In genomic region chr5:41815261-41815660, GRCh38 we compare ENCODE assay signal across 23 cellular contexts.
"Had no signal": no experiment of that assay in that cellular context is flagged by ENCODE, and none has a peak within 500 bp of the region (broad histone marks: within the 10 kb centered on the region; RNA-seq: fewer than 3 reads in every experiment).

No MANE protein-coding gene starts in this region.

- H3K4me3 ChIP-seq: coronary artery, heart left ventricle, lung, mucosa of descending colon, neural progenitor cell, psoas muscle, right lobe of liver, spleen, transverse colon had no signal

- H3K4me1 ChIP-seq: psoas muscle, right lobe of liver had no signal

- H3K4me2 ChIP-seq: neural progenitor cell had no signal

- H3K9ac ChIP-seq: neural progenitor cell had no signal

- H3K9me3 ChIP-seq: heart left ventricle, mucosa of descending colon, psoas muscle, right lobe of liver, spleen, transverse colon had no signal

- DNase-seq: cerebellar nuclear complex; effector CD8-positive, alpha-beta T cell; foreskin melanocyte; heart left ventricle; hippocampal formation; left colon; left ventricle myocardium superior; mucosa of descending colon; occipital lobe; psoas muscle; retina; right lobe of liver; spleen; stimulated activated CD4-positive, alpha-beta T cell treated with anti-CD3 and anti-CD28 coated beads, Interleukin-15, amount 100 ng/mL, for 24 hours; stimulated activated CD4-positive, alpha-beta T cell treated with anti-CD3 and anti-CD28 coated beads, Interleukin-1b, Interleukin-23, amount 100 ng/mL, for 48 hours; stimulated activated CD4-positive, alpha-beta T cell treated with anti-CD3 and anti-CD28 coated beads, Interleukin-4, amount 100 ng/mL, for 24 hours; transverse colon had no signal

- ATAC-seq: heart left ventricle; left colon; left ventricle myocardium superior; mucosa of descending colon; natural killer cell treated with Interleukin-12 subunit alpha and Interleukin-12 subunit beta and Interleukin-15 and Interleukin-18, amount 100 ng/mL, for 72 hours; psoas muscle; right lobe of liver; stimulated activated memory B cell treated with anti-CD40 and anti-IgM and Interleukin-4, amounts not matched to agents 10 μg/mL and 1 μg/mL and 100 μg/mL, for 72 hours had no signal

- H3K27me3 Mint-ChIP-seq: natural killer cell treated with Interleukin-12 subunit alpha and Interleukin-12 subunit beta and Interleukin-15 and Interleukin-18, amount 100 ng/mL, for 72 hours; stimulated activated memory B cell treated with anti-CD40 and anti-IgM and Interleukin-4, amounts not matched to agents 10 μg/mL and 1 μg/mL and 100 μg/mL, for 72 hours; stimulated activated naive CD8-positive, alpha-beta T cell treated with anti-CD3 and anti-CD28 coated beads, Interleukin-15, Interleukin-2, amounts not matched to agents 100 ng/mL and 50 ng/mL, for 24 hours had no signal

- H3K27ac ChIP-seq: heart left ventricle, neural progenitor cell, psoas muscle, right lobe of liver, spleen, transverse colon had no signal

- H3K9me3 Mint-ChIP-seq: natural killer cell treated with Interleukin-12 subunit alpha and Interleukin-12 subunit beta and Interleukin-15 and Interleukin-18, amount 100 ng/mL, for 72 hours; neural progenitor cell; stimulated activated memory B cell treated with anti-CD40 and anti-IgM and Interleukin-4, amounts not matched to agents 10 μg/mL and 1 μg/mL and 100 μg/mL, for 72 hours had no signal

- H3K4me3 Mint-ChIP-seq: natural killer cell treated with Interleukin-12 subunit alpha and Interleukin-12 subunit beta and Interleukin-15 and Interleukin-18, amount 100 ng/mL, for 72 hours; neural progenitor cell; stimulated activated memory B cell treated with anti-CD40 and anti-IgM and Interleukin-4, amounts not matched to agents 10 μg/mL and 1 μg/mL and 100 μg/mL, for 72 hours; stimulated activated naive CD8-positive, alpha-beta T cell treated with anti-CD3 and anti-CD28 coated beads, Interleukin-15, Interleukin-2, amounts not matched to agents 100 ng/mL and 50 ng/mL, for 24 hours had no signal

- H3K36me3 Mint-ChIP-seq: natural killer cell treated with Interleukin-12 subunit alpha and Interleukin-12 subunit beta and Interleukin-15 and Interleukin-18, amount 100 ng/mL, for 72 hours had no signal

- H2AFZ ChIP-seq: neural progenitor cell had no signal

- H3K27me3 ChIP-seq: heart left ventricle, neural progenitor cell, spleen, transverse colon had no signal

- H3K36me3 ChIP-seq: heart left ventricle, neural progenitor cell, right lobe of liver, spleen, transverse colon had no signal

- H3K27ac Mint-ChIP-seq: natural killer cell treated with Interleukin-12 subunit alpha and Interleukin-12 subunit beta and Interleukin-15 and Interleukin-18, amount 100 ng/mL, for 72 hours; neural progenitor cell; stimulated activated memory B cell treated with anti-CD40 and anti-IgM and Interleukin-4, amounts not matched to agents 10 μg/mL and 1 μg/mL and 100 μg/mL, for 72 hours; stimulated activated naive CD8-positive, alpha-beta T cell treated with anti-CD3 and anti-CD28 coated beads, Interleukin-15, Interleukin-2, amounts not matched to agents 100 ng/mL and 50 ng/mL, for 24 hours had no signal
